ENCODE assay signal across 17 cellular contexts in genomic region chr12:1603621-1604020, GRCh38.
"Had no signal": no experiment of that assay in that cellular context is flagged by ENCODE, and none has a peak within 500 bp of the region (broad histone marks: within the 10 kb centered on the region; RNA-seq: fewer than 3 reads in every experiment).

No MANE protein-coding gene starts in this region.

- H3K9me3 ChIP-seq: gastrocnemius medialis, heart left ventricle, lower lobe of right lung, uterus had no signal

- H3K27ac ChIP-seq: gastrocnemius medialis, lower lobe of right lung, uterus had no signal

- H3K27me3 ChIP-seq: gastrocnemius medialis, heart left ventricle, uterus had no signal

- H3K9me3 Mint-ChIP-seq: stimulated activated effector memory CD8-positive, alpha-beta T cell treated with anti-CD3 and anti-CD28 coated beads, Interleukin-12 subunit alpha, Interleukin-12 subunit beta, amount 100 ng/mL, for 72 hours had no signal

- H3K4me3 ChIP-seq: gastrocnemius medialis, heart left ventricle, lower lobe of right lung, uterus had no signal

- H3K36me3 ChIP-seq: gastrocnemius medialis, heart left ventricle, lower lobe of right lung, uterus had no signal

- DNase-seq: activated CD4-positive, alpha-beta T cell treated with anti-CD3 and anti-CD28 coated beads, Interleukin-2, amount 50 U/mL, for 4 hours; activated CD4-positive, CD25-positive, alpha-beta regulatory T cell treated with anti-CD3 and anti-CD28 coated beads, Interleukin-2, amount 50 U/mL, for 72 hours; activated effector memory CD4-positive, alpha-beta T cell treated with Interleukin-2 at 50 U/mL for 16 hours; activated naive CD4-positive, alpha-beta T cell treated with anti-CD3 and anti-CD28 coated beads, Interleukin-2, amount 50 U/mL, for 16 hours; activated T-cell treated with anti-CD3 and anti-CD28 coated beads, Interleukin-2, amount 50 U/mL, for 1 hour; gastrocnemius medialis; heart left ventricle; left cardiac atrium; lower lobe of right lung; midbrain; retina; stimulated activated CD4-positive, alpha-beta T cell treated with anti-CD3 and anti-CD28 coated beads, Interleukin-12 subunit alpha, Interleukin-12 subunit beta, amount 100 ng/mL, for 4 hours; stimulated activated CD4-positive, alpha-beta T cell treated with anti-CD3 and anti-CD28 coated beads, Interleukin-2, amount 100 ng/mL, for 24 hours; SW 1271; uterus had no signal

- ATAC-seq: esophagus mucosa; gastrocnemius medialis; heart left ventricle; left cardiac atrium; lower lobe of right lung; stimulated activated effector memory CD8-positive, alpha-beta T cell treated with anti-CD3 and anti-CD28 coated beads, Interleukin-12 subunit alpha, Interleukin-12 subunit beta, amount 100 ng/mL, for 72 hours had no signal
